In genomic region chr11:63999349-64000025, GRCh38 we compare ENCODE assay signal across 2 cellular contexts.
TF ChIP-seq lines count a peak whose summit lies in the region.

No MANE protein-coding gene starts in this region.

TF ChIP-seq in IMR-90, 13 proteins besides CTCF, POLR2A, EP300 and RAD21:
- TF ChIP-seq RCOR1 (IDR thresholded peaks at IDR 0.05; ENCODE audit: insufficient replicate concordance, low read length) (no peak), SMC3 (IDR thresholded peaks at IDR 0.05; ENCODE audit: low read depth, low read length) (no peak)

TF ChIP-seq in H1, 55 proteins besides CTCF, POLR2A, EP300 and RAD21:
- no peak for TF ChIP-seq TBP (IDR thresholded peaks at IDR 0.05; ENCODE audit: low read depth, low read length)
- TF ChIP-seq PHF8 (conservative IDR thresholded peaks at IDR 0.05; ENCODE audit: low read depth, low read length) = 0 out of 2 replicates have a peak, but pooled peaks have one; percentile 18
- TF ChIP-seq FOSL1 (IDR thresholded peaks at IDR 0.05; ENCODE audit: insufficient read depth, low read depth, low read length) = no peak
- peak; percentile 40; the same call in 1 of the 2 replicates for TF ChIP-seq EGR1 (IDR thresholded peaks at IDR 0.05; ENCODE audit: borderline replicate concordance, low read depth, low read length)
- no peak for TF ChIP-seq TCF12 (IDR thresholded peaks at IDR 0.05; ENCODE audit: low read depth, low read length)
- no peak for TF ChIP-seq ATF3 (IDR thresholded peaks at IDR 0.05; ENCODE audit: insufficient read depth, low read depth, low read length)
- no peak for TF ChIP-seq BCL11A (IDR thresholded peaks at IDR 0.05; ENCODE audit: low read depth in 2 of 2, low read length in 2 of 2)
- TF ChIP-seq TAF1 (IDR thresholded peaks at IDR 0.05; ENCODE audit: low read depth, low read length) = peak; percentile 18; the same call in 1 of the 2 replicates
- no peak for TF ChIP-seq SAP30 (IDR thresholded peaks at IDR 0.05; ENCODE audit: insufficient read depth, insufficient replicate concordance, low read length)
- TF ChIP-seq HDAC6 (IDR thresholded peaks at IDR 0.05; ENCODE audit: low read depth, low read length) = no peak
- no peak for TF ChIP-seq CHD2 (IDR thresholded peaks at IDR 0.05; ENCODE audit: low read length)
- no peak for TF ChIP-seq SUZ12 (IDR thresholded peaks at IDR 0.05; ENCODE audit: low read length)
- peak; percentile 87 for TF ChIP-seq CREB1 (IDR thresholded peaks at IDR 0.05)
- no peak for TF ChIP-seq RFX5 (IDR thresholded peaks at IDR 0.05; ENCODE audit: borderline replicate concordance, low read depth, low read length)
- no peak for TF ChIP-seq KDM4A (IDR thresholded peaks at IDR 0.05; ENCODE audit: low read depth, low read length, severe bottlenecking)
